7 cellular contexts compared by ENCODE assay signal in genomic region chr4:49511881-49512491, GRCh38.
DNase-seq lines count a peak whose midpoint lies in the region; TF ChIP-seq lines count a peak whose summit lies in the region.
"Not testable (repeated sequence)": the region's sequence is repeated elsewhere in the genome, so short reads cannot be mapped to it uniquely, and the experiment has no call there.

No MANE protein-coding gene starts in this region.

- in situ Hi-C loops in SK-MEL-5 (cut with HindIII; ENCODE audit: low pct_unique_long_range_greater_than_20kb, low sequenced_read_pairs) = not testable (repeated sequence)

- not testable (repeated sequence) for H3K27me3 Mint-ChIP-seq in CD14-positive monocyte (ENCODE audit: low read depth in 3 of 3); MCF 10A (ENCODE audit: insufficient read depth, unreplicated experiment)

- not testable (repeated sequence) for H3K4me1 Mint-ChIP-seq in CD14-positive monocyte; MCF 10A (ENCODE audit: insufficient read depth, unreplicated experiment)

- H3K4me3 ChIP-seq in HEK293 (ENCODE audit: low read depth, low read length) = not testable (repeated sequence)

- H3K9me3 ChIP-seq in HEK293 (ENCODE audit: control insufficient read depth, insufficient read depth, low read depth, low read length) = not testable (repeated sequence)

- not testable (repeated sequence) for H3K27ac ChIP-seq in HEK293 (ENCODE audit: extremely low read depth, low read depth, low read length)

- H3K36me3 ChIP-seq in HEK293 (ENCODE audit: control insufficient read depth in 2 of 2, insufficient read depth in 1 of 2, low read length in 2 of 2) = not testable (repeated sequence)

- intact Hi-C loops in CD14-positive monocyte (cut with micrococcal nuclease); MCF 10A (cut with micrococcal nuclease): not testable (repeated sequence)

- H3K36me3 Mint-ChIP-seq in CD14-positive monocyte; MCF 10A (ENCODE audit: insufficient read depth, unreplicated experiment): not testable (repeated sequence)

- not testable (repeated sequence) for BruUV-seq in MCF 10A (replicated peaks; lab: Mats Ljungman, UMichigan)

- not testable (repeated sequence) for H3K4me3 Mint-ChIP-seq in CD14-positive monocyte; MCF 10A (ENCODE audit: unreplicated experiment)

- H3K27ac Mint-ChIP-seq in CD14-positive monocyte; MCF 10A (ENCODE audit: low read depth, unreplicated experiment): not testable (repeated sequence)

- H3K9me3 Mint-ChIP-seq in CD14-positive monocyte (peaks cover 33 to 64% (median 57%) of the 10 kb centered on the region in 7 donors), MCF 10A (ENCODE audit: unreplicated experiment) (peaks cover 61% of the 10 kb centered on the region)

- not testable (repeated sequence) for TF ChIP-seq CTCF in CD14-positive monocyte (IDR thresholded peaks at IDR 0.05); HEK293 (tag by site-specific recombination; IDR thresholded peaks at IDR 0.05); MCF 10A (IDR thresholded peaks at IDR 0.05; ENCODE audit: unreplicated experiment)

- CTCF ChIA-PET in HEK293 (lab: Yijun Ruan, JAX); MCF 10A (lab: Yijun Ruan, JAX): not testable (repeated sequence)

- POLR2A ChIA-PET in HEK293 (lab: Yijun Ruan, JAX); MCF 10A (lab: Yijun Ruan, JAX): not testable (repeated sequence)

- DNase-seq in CD14-positive monocyte (ENCODE audit: low spot score) (peak; percentile 38), SK-MEL-5 (ENCODE audit: low read depth, low spot score) (peak; percentile 11), MCF 10A (ENCODE audit: unreplicated experiment) (peak; percentile 3), fibroblast of peridontal ligament (ENCODE audit: extremely low read depth) (peak; percentile 22), left kidney (ENCODE audit: low read depth, low spot score) (peak; percentile 1), pons (ENCODE audit: low spot score) (peak; percentile 2)

- H3K4me1 ChIP-seq in HEK293 (ENCODE audit: control insufficient read depth, insufficient read depth, low read length) = not testable (repeated sequence)

TF ChIP-seq in HEK293, 187 proteins besides CTCF, POLR2A, EP300 and RAD21:
- peak; percentile 8 for TF ChIP-seq ZBTB26 (tag by site-specific recombination; optimal IDR thresholded peaks at IDR 0.05)
TF ChIP-seq in HEK293: peak in this region for 1; not testable (repeated sequence) for 186.
